Comparison of ENCODE assay signal across 1 cellular context in genomic region chr18:12291161-12291560, GRCh38.
A peak's percentile ranks its signal among the peaks of the same experiment; 100 is the strongest.
TF ChIP-seq lines count a peak whose summit lies in the region.

No MANE protein-coding gene starts in this region.

TF ChIP-seq in HepG2, 621 proteins besides CTCF, POLR2A, EP300 and RAD21:
- TF ChIP-seq NR2F6 (IDR thresholded peaks at IDR 0.05) (0 out of 2 replicates have a peak, but pooled peaks have one; percentile 9), NR2F6 (CRISPR knock-in tag; IDR thresholded peaks at IDR 0.05) (no peak), AHDC1 (CRISPR knock-in tag; IDR thresholded peaks at IDR 0.05; ENCODE audit: borderline replicate concordance) (no peak), THAP9 (CRISPR knock-in tag; IDR thresholded peaks at IDR 0.05; ENCODE audit: borderline replicate concordance) (no peak), ZNF691 (CRISPR knock-in tag; IDR thresholded peaks at IDR 0.05; ENCODE audit: borderline replicate concordance, low read depth) (no peak)
